ENCODE assay signal across 18 cellular contexts in the genomic region with DNA sequence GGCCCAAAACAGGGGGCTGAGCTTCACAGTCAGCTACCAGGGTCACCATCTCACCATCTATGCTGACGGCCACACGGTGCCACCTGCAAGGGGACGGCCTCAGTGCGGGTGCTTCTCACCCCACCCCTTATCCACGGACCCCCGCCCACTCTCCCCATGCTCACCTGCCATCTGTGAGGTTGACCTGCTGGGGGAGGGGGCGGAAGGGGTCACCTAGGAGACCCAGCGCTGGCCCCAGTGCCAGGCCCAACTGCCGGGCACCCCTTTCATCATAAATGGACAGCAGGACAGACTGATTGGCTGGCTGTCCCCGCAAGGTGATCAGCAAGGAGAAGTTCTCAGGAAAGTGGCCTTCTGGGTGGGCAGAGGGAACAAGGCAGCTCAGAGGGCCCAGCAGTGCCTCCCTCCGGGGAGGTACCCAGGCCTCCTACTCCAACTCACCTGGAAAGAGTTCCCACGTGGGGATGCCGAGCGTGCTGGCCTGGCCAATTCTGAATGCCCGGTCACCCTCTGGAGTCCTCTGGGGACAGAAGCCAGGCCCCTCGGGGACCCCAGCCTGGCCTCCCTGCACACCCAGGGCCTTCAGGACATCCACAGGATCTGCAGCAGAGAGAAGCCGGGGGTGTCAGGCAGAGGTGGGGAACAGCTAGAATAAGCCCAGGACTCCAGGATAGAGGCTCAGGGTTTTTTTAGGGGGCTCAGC. TPM values are rescaled to one million over a fixed set of nuclear protein-coding genes. Genes with fewer than 3 reads are reported as not detected.
DNase-seq lines count a peak whose midpoint lies in the region; ATAC-seq and TF ChIP-seq lines count a peak whose summit lies in the region.
"Had no signal": no experiment of that assay in that cellular context is flagged by ENCODE, and none has a peak within 500 bp of the region (broad histone marks: within the 10 kb centered on the region; RNA-seq: fewer than 3 reads in every experiment).

No MANE protein-coding gene starts in this region.

- H3K36me3 Mint-ChIP-seq in CD4-positive, alpha-beta T cell (ENCODE audit: low read depth) = no peaks in the 10 kb centered on the region
- H3K36me3 Mint-ChIP-seq in stimulated activated naive B cell treated with anti-CD40 and anti-IgM and Interleukin-4, amounts not matched to agents 10 μg/mL and 1 μg/mL and 100 μg/mL, for 72 hours = peaks cover 7 to 14% of the 10 kb centered on the region in 2 donors

- H3K27ac ChIP-seq in CD4-positive, alpha-beta T cell (ENCODE audit: low read depth, low read length) = no peak overlapping the region
- peak overlapping the region; percentile 36 to 77 (median 62) for H3K27ac ChIP-seq in Peyer's patch
- peak overlapping the region; percentile 79 for H3K27ac ChIP-seq in right atrium auricular region
- H3K27ac ChIP-seq in Karpas-422 (ENCODE audit: low read length) = no peak overlapping the region
- H3K27ac ChIP-seq: C4-2B, SJSA1 had no signal

- no peaks in the 10 kb centered on the region for H4K20me1 ChIP-seq in Karpas-422 (ENCODE audit: insufficient read depth, low read depth, low read length)

- peaks cover 0 to 48% (median 2%) of the 10 kb centered on the region in 4 donors for H3K4me1 ChIP-seq in Peyer's patch
- peaks cover 0 to 43% of the 10 kb centered on the region in 2 donors for H3K4me1 ChIP-seq in right atrium auricular region
- peaks cover 4% of the 10 kb centered on the region for H3K4me1 ChIP-seq in Karpas-422 (ENCODE audit: low read length)

- no peaks in the 10 kb centered on the region for H3K9me3 ChIP-seq in CD4-positive, alpha-beta T cell (ENCODE audit: control insufficient read depth, low read length)
- H3K9me3 ChIP-seq in Peyer's patch = no peaks in the 10 kb centered on the region
- no peaks in the 10 kb centered on the region for H3K9me3 ChIP-seq in right atrium auricular region
- no peaks in the 10 kb centered on the region for H3K9me3 ChIP-seq in Karpas-422 (ENCODE audit: low read length)
- H3K9me3 ChIP-seq: SJSA1 had no signal

- H3K27me3 ChIP-seq in CD4-positive, alpha-beta T cell (ENCODE audit: control insufficient read depth, insufficient read depth, low read length) = peaks cover 54% of the 10 kb centered on the region
- H3K27me3 ChIP-seq in Peyer's patch (no peaks in the 10 kb centered on the region), right atrium auricular region (no peaks in the 10 kb centered on the region), Karpas-422 (ENCODE audit: low read length) (no peaks in the 10 kb centered on the region)

- H3K36me3 ChIP-seq in Peyer's patch (no peaks in the 10 kb centered on the region), right atrium auricular region (peaks cover 5% of the 10 kb centered on the region), Karpas-422 (ENCODE audit: insufficient read depth, low read length) (no peaks in the 10 kb centered on the region)
- H3K36me3 ChIP-seq: SJSA1 had no signal

- TF ChIP-seq CTCF in CD4-positive, alpha-beta T cell (IDR thresholded peaks at IDR 0.05) = no peak
- no peak for TF ChIP-seq CTCF in Peyer's patch (IDR thresholded peaks at IDR 0.05)
- TF ChIP-seq CTCF in right atrium auricular region (IDR thresholded peaks at IDR 0.05) = no peak

- H3K4me1 Mint-ChIP-seq in CD4-positive, alpha-beta T cell (ENCODE audit: low read depth) = peaks cover 17% of the 10 kb centered on the region
- peaks cover 15 to 19% of the 10 kb centered on the region in 2 donors for H3K4me1 Mint-ChIP-seq in stimulated activated naive B cell treated with anti-CD40 and anti-IgM and Interleukin-4, amounts not matched to agents 10 μg/mL and 1 μg/mL and 100 μg/mL, for 72 hours

- H3K27me3 Mint-ChIP-seq in CD4-positive, alpha-beta T cell = peaks cover 71% of the 10 kb centered on the region
- H3K27me3 Mint-ChIP-seq in stimulated activated naive B cell treated with anti-CD40 and anti-IgM and Interleukin-4, amounts not matched to agents 10 μg/mL and 1 μg/mL and 100 μg/mL, for 72 hours = peaks cover 63 to 90% of the 10 kb centered on the region in 2 donors

- no peak overlapping the region for H2AFZ ChIP-seq in Karpas-422 (ENCODE audit: low read length)

- no peak for DNase-seq in CD4-positive, alpha-beta T cell
- DNase-seq in Peyer's patch (no peak), right atrium auricular region (ENCODE audit: low spot score) (no peak), Karpas-422 (no peak), hippocampal formation (lab: John Stamatoyannopoulos, UW) (no peak), mesenteric fat pad (ENCODE audit: low spot score) (no peak)
- no peak for DNase-seq in stimulated activated naive B cell treated with anti-CD40 and anti-IgM and Interleukin-4, amounts not matched to agents 10 μg/mL and 1 μg/mL and 100 μg/mL, for 72 hours
- no peak for DNase-seq in stimulated activated CD4-positive, alpha-beta T cell treated with anti-CD3 and anti-CD28 coated beads, Interleukin-2, amount 100 ng/mL, for 24 hours
- DNase-seq: erythroblast, MM.1S, NCI-H2171 had no signal

- no peak overlapping the region for H3K4me2 ChIP-seq in Karpas-422 (ENCODE audit: low read depth, low read length, poor library complexity, severe bottlenecking)

- intact Hi-C loops in CD4-positive, alpha-beta T cell (cut with DNase I, micrococcal nuclease) = no loop called here

- CTCF ChIA-PET in CD4-positive, alpha-beta T cell (lab: Charles Lee) = no interaction called here

- no peak for TF ChIP-seq POLR2A in Peyer's patch (IDR thresholded peaks at IDR 0.05)

- peak overlapping the region in 1 of 4 donors; percentile 25 for H3K4me3 ChIP-seq in Peyer's patch
- peak overlapping the region in 1 of 2 donors; percentile 1 for H3K4me3 ChIP-seq in right atrium auricular region
- H3K4me3 ChIP-seq in Karpas-422 (ENCODE audit: low read length) = no peak overlapping the region
- H3K4me3 ChIP-seq: lung, SJSA1 had no signal

- H3K4me3 Mint-ChIP-seq in CD4-positive, alpha-beta T cell = peak overlapping the region; percentile 34
- H3K4me3 Mint-ChIP-seq in stimulated activated naive B cell treated with anti-CD40 and anti-IgM and Interleukin-4, amounts not matched to agents 10 μg/mL and 1 μg/mL and 100 μg/mL, for 72 hours = no peak overlapping the region
- H3K4me3 Mint-ChIP-seq: activated naive CD4-positive, alpha-beta T cell treated with anti-CD3 and anti-CD28 coated beads, Interleukin-2, amount 50 U/mL, for 24 hours; type B pancreatic cell had no signal

- no peak for ATAC-seq in CD4-positive, alpha-beta T cell (ENCODE audit: poor library complexity)
- no peak for ATAC-seq in stimulated activated naive B cell treated with anti-CD40 and anti-IgM and Interleukin-4, amounts not matched to agents 10 μg/mL and 1 μg/mL and 100 μg/mL, for 72 hours (replicated peaks)

- H3K9ac ChIP-seq in Karpas-422 (ENCODE audit: low read length) = no peak overlapping the region

- no peaks in the 10 kb centered on the region for H3K9me2 ChIP-seq in Karpas-422 (replicated peaks; ENCODE audit: insufficient read depth, low read length)

- no peaks in the 10 kb centered on the region for H3K9me3 Mint-ChIP-seq in CD4-positive, alpha-beta T cell
- H3K9me3 Mint-ChIP-seq in stimulated activated naive B cell treated with anti-CD40 and anti-IgM and Interleukin-4, amounts not matched to agents 10 μg/mL and 1 μg/mL and 100 μg/mL, for 72 hours = peaks cover 6 to 9% of the 10 kb centered on the region in 2 donors
- H3K9me3 Mint-ChIP-seq: activated naive CD4-positive, alpha-beta T cell treated with anti-CD3 and anti-CD28 coated beads, Interleukin-2, amount 50 U/mL, for 24 hours; type B pancreatic cell had no signal

- H3K79me2 ChIP-seq in Karpas-422 (ENCODE audit: low read length) = no peaks in the 10 kb centered on the region

- H3K27ac Mint-ChIP-seq in CD4-positive, alpha-beta T cell = no peak overlapping the region
- H3K27ac Mint-ChIP-seq in stimulated activated naive B cell treated with anti-CD40 and anti-IgM and Interleukin-4, amounts not matched to agents 10 μg/mL and 1 μg/mL and 100 μg/mL, for 72 hours = peak overlapping the region; percentile 15
- H3K27ac Mint-ChIP-seq: type B pancreatic cell had no signal

- POLR2A ChIA-PET in CD4-positive, alpha-beta T cell (lab: Charles Lee) = no interaction called here

RNA-seq across cellular contexts. Expression of a gene that starts 4.5 kb away (rescaled TPM):
- 1 to 10 TPM; 4.4 to 5.2 TPM for total RNA-seq in CD4-positive, alpha-beta T cell
- total RNA-seq in Peyer's patch = 1 to 10 TPM; 1.2 to 9.1 (median 4.1) TPM
- total RNA-seq in right atrium auricular region = 1 to 10 TPM; 6.8 to 7.2 TPM
- total RNA-seq in Karpas-422 (2014; rRNA removed; shearing (Covaris generic); ENCODE audit: low replicate concordance) = not detected in 2 replicates
- 30.2 TPM for total RNA-seq in mesenteric fat pad
- total RNA-seq: HT1080 had no signal

RNA-seq across cellular contexts. Expression of a gene that starts 7.5 kb away (rescaled TPM):
- total RNA-seq in CD4-positive, alpha-beta T cell = not detected
- not detected for total RNA-seq in Peyer's patch
- not detected for total RNA-seq in right atrium auricular region
- not detected in 2 replicates for total RNA-seq in Karpas-422 (2014; rRNA removed; shearing (Covaris generic); ENCODE audit: low replicate concordance)
- total RNA-seq in mesenteric fat pad = not detected
- total RNA-seq: cerebellum, HT1080, lung, SJSA1 had no signal

Comparison
In these comparisons a context has a peak if more than half of its experiments do, and no peak if none do; other contexts are left out.
1. H3K27ac ChIP-seq: peak in Peyer's patch (4 of 4) and right atrium auricular region (2 of 2); none in CD4-positive, alpha-beta T cell (single experiment) and Karpas-422 (single experiment).